Comparison of ENCODE assay signal across 1 cellular context in the genomic region with DNA sequence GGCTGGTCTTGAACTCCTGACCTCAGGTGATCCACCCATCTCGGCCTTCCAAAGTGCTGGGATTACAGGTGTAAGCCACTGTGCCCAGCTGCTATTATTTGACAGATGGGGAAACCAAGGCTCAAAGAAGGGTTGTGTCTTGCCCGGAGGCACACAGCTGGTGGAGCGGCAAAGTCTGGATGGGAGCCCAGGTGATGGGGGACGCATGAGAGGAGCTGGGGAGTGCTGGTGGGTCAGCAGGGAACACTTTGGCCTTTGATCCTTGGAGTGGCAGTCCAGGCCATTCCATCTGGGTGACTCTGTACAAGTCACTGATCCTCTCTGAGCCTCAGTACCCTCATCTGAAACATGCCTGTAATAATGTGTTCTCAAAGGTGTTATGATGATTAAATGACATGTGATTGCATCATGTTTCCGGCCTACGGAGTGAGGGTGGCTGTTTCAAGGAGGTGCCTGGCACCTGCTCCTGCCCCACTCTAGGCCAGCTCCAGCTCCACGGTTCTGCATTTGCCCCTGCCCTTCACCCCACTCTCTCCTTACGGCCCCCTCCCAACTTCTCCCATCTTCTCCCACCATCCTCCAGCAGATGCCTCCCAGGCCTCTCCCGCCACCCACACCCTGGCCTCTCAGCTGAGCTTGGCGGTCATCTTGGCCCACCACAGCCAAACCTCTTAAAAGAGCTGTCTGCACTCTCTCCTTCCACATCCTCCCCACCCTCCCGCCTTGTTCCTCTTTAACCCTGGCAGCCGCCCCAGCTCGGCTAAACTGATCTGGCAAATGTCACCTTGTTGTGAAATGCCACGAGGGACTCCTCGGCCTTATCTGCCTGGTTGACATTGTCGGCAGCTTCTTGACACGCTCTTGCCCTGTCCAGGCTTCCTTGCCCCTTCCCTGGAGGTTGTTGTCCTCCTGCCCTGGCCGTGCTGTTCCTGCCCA.
TF ChIP-seq lines count a peak whose summit lies in the region.

No MANE protein-coding gene starts in this region.

TF ChIP-seq in K562, 482 proteins besides CTCF, POLR2A, EP300 and RAD21 (continued from another document and continues in another):
- TF ChIP-seq, protein P1, sequence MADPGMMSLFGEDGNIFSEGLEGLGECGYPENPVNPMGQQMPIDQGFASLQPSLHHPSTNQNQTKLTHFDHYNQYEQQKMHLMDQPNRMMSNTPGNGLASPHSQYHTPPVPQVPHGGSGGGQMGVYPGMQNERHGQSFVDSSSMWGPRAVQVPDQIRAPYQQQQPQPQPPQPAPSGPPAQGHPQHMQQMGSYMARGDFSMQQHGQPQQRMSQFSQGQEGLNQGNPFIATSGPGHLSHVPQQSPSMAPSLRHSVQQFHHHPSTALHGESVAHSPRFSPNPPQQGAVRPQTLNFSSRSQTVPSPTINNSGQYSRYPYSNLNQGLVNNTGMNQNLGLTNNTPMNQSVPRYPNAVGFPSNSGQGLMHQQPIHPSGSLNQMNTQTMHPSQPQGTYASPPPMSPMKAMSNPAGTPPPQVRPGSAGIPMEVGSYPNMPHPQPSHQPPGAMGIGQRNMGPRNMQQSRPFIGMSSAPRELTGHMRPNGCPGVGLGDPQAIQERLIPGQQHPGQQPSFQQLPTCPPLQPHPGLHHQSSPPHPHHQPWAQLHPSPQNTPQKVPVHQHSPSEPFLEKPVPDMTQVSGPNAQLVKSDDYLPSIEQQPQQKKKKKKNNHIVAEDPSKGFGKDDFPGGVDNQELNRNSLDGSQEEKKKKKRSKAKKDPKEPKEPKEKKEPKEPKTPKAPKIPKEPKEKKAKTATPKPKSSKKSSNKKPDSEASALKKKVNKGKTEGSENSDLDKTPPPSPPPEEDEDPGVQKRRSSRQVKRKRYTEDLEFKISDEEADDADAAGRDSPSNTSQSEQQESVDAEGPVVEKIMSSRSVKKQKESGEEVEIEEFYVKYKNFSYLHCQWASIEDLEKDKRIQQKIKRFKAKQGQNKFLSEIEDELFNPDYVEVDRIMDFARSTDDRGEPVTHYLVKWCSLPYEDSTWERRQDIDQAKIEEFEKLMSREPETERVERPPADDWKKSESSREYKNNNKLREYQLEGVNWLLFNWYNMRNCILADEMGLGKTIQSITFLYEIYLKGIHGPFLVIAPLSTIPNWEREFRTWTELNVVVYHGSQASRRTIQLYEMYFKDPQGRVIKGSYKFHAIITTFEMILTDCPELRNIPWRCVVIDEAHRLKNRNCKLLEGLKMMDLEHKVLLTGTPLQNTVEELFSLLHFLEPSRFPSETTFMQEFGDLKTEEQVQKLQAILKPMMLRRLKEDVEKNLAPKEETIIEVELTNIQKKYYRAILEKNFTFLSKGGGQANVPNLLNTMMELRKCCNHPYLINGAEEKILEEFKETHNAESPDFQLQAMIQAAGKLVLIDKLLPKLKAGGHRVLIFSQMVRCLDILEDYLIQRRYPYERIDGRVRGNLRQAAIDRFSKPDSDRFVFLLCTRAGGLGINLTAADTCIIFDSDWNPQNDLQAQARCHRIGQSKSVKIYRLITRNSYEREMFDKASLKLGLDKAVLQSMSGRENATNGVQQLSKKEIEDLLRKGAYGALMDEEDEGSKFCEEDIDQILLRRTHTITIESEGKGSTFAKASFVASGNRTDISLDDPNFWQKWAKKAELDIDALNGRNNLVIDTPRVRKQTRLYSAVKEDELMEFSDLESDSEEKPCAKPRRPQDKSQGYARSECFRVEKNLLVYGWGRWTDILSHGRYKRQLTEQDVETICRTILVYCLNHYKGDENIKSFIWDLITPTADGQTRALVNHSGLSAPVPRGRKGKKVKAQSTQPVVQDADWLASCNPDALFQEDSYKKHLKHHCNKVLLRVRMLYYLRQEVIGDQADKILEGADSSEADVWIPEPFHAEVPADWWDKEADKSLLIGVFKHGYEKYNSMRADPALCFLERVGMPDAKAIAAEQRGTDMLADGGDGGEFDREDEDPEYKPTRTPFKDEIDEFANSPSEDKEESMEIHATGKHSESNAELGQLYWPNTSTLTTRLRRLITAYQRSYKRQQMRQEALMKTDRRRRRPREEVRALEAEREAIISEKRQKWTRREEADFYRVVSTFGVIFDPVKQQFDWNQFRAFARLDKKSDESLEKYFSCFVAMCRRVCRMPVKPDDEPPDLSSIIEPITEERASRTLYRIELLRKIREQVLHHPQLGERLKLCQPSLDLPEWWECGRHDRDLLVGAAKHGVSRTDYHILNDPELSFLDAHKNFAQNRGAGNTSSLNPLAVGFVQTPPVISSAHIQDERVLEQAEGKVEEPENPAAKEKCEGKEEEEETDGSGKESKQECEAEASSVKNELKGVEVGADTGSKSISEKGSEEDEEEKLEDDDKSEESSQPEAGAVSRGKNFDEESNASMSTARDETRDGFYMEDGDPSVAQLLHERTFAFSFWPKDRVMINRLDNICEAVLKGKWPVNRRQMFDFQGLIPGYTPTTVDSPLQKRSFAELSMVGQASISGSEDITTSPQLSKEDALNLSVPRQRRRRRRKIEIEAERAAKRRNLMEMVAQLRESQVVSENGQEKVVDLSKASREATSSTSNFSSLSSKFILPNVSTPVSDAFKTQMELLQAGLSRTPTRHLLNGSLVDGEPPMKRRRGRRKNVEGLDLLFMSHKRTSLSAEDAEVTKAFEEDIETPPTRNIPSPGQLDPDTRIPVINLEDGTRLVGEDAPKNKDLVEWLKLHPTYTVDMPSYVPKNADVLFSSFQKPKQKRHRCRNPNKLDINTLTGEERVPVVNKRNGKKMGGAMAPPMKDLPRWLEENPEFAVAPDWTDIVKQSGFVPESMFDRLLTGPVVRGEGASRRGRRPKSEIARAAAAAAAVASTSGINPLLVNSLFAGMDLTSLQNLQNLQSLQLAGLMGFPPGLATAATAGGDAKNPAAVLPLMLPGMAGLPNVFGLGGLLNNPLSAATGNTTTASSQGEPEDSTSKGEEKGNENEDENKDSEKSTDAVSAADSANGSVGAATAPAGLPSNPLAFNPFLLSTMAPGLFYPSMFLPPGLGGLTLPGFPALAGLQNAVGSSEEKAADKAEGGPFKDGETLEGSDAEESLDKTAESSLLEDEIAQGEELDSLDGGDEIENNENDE (IDR thresholded peaks at IDR 0.05; ENCODE audit: low read depth, low read length) = no peak
- TF ChIP-seq KDM5B (IDR thresholded peaks at IDR 0.05; ENCODE audit: insufficient replicate concordance, low read depth, low read length) (peak; percentile 4), FOXM1 (IDR thresholded peaks at IDR 0.05; ENCODE audit: low read depth) (no peak), FOXM1 (CRISPR knock-in tag; IDR thresholded peaks at IDR 0.05; ENCODE audit: low read depth) (no peak), THRAP3 (IDR thresholded peaks at IDR 0.05; ENCODE audit: borderline replicate concordance) (peak; percentile 61; the same call in 1 of the 2 replicates), ZKSCAN1 (IDR thresholded peaks at IDR 0.05; ENCODE audit: low read depth, low read length) (no peak), PCBP1 (IDR thresholded peaks at IDR 0.05; ENCODE audit: low read depth, low read length, poor library complexity, severe bottlenecking) (no peak), ZNF778 (CRISPR knock-in tag; IDR thresholded peaks at IDR 0.05) (no peak), NR3C1 (CRISPR knock-in tag; IDR thresholded peaks at IDR 0.05) (no peak), LARP7 (IDR thresholded peaks at IDR 0.05) (no peak), KDM1A (IDR thresholded peaks at IDR 0.05) (no peak), TEAD1 (CRISPR knock-in tag; IDR thresholded peaks at IDR 0.05) (no peak), ETV1 (tag; conservative IDR thresholded peaks at IDR 0.05; ENCODE audit: low read depth) (peak; percentile 69), EZH2 (IDR thresholded peaks at IDR 0.05; ENCODE audit: borderline replicate concordance, low read depth, low read length) (no peak), BHLHE40 (IDR thresholded peaks at IDR 0.05; ENCODE audit: low read length) (peak; percentile 71), L3MBTL2 (IDR thresholded peaks at IDR 0.05) (peak; percentile 81), GABPB2 (CRISPR knock-in tag; conservative IDR thresholded peaks at IDR 0.05) (no peak), MYC (IDR thresholded peaks at IDR 0.05; ENCODE audit: low read depth, low read length) (0 out of 2 replicates have a peak, but pooled peaks have one; percentile 34), MYC (CRISPR knock-in tag; IDR thresholded peaks at IDR 0.05; ENCODE audit: borderline replicate concordance, low read depth) (no peak), ZNF695 (CRISPR knock-in tag; IDR thresholded peaks at IDR 0.05) (no peak), TGIF2 (CRISPR knock-in tag; IDR thresholded peaks at IDR 0.05) (no peak), KAT2B (IDR thresholded peaks at IDR 0.05; ENCODE audit: low read depth, low read length) (no peak), MXI1 (IDR thresholded peaks at IDR 0.05; ENCODE audit: low read depth, low read length) (no peak)
- TF ChIP-seq, protein P2, sequence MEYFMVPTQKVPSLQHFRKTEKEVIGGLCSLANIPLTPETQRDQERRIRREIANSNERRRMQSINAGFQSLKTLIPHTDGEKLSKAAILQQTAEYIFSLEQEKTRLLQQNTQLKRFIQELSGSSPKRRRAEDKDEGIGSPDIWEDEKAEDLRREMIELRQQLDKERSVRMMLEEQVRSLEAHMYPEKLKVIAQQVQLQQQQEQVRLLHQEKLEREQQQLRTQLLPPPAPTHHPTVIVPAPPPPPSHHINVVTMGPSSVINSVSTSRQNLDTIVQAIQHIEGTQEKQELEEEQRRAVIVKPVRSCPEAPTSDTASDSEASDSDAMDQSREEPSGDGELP (CRISPR knock-in tag; IDR thresholded peaks at IDR 0.05; ENCODE audit: borderline replicate concordance) = peak; percentile 45
- TF ChIP-seq, protein P3, sequence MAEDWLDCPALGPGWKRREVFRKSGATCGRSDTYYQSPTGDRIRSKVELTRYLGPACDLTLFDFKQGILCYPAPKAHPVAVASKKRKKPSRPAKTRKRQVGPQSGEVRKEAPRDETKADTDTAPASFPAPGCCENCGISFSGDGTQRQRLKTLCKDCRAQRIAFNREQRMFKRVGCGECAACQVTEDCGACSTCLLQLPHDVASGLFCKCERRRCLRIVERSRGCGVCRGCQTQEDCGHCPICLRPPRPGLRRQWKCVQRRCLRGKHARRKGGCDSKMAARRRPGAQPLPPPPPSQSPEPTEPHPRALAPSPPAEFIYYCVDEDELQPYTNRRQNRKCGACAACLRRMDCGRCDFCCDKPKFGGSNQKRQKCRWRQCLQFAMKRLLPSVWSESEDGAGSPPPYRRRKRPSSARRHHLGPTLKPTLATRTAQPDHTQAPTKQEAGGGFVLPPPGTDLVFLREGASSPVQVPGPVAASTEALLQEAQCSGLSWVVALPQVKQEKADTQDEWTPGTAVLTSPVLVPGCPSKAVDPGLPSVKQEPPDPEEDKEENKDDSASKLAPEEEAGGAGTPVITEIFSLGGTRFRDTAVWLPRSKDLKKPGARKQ (CRISPR knock-in tag; IDR thresholded peaks at IDR 0.05) = no peak
- TF ChIP-seq, protein P4, sequence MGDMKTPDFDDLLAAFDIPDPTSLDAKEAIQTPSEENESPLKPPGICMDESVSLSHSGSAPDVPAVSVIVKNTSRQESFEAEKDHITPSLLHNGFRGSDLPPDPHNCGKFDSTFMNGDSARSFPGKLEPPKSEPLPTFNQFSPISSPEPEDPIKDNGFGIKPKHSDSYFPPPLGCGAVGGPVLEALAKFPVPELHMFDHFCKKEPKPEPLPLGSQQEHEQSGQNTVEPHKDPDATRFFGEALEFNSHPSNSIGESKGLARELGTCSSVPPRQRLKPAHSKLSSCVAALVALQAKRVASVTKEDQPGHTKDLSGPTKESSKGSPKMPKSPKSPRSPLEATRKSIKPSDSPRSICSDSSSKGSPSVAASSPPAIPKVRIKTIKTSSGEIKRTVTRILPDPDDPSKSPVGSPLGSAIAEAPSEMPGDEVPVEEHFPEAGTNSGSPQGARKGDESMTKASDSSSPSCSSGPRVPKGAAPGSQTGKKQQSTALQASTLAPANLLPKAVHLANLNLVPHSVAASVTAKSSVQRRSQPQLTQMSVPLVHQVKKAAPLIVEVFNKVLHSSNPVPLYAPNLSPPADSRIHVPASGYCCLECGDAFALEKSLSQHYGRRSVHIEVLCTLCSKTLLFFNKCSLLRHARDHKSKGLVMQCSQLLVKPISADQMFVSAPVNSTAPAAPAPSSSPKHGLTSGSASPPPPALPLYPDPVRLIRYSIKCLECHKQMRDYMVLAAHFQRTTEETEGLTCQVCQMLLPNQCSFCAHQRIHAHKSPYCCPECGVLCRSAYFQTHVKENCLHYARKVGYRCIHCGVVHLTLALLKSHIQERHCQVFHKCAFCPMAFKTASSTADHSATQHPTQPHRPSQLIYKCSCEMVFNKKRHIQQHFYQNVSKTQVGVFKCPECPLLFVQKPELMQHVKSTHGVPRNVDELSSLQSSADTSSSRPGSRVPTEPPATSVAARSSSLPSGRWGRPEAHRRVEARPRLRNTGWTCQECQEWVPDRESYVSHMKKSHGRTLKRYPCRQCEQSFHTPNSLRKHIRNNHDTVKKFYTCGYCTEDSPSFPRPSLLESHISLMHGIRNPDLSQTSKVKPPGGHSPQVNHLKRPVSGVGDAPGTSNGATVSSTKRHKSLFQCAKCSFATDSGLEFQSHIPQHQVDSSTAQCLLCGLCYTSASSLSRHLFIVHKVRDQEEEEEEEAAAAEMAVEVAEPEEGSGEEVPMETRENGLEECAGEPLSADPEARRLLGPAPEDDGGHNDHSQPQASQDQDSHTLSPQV (IDR thresholded peaks at IDR 0.05) = peak; percentile 77
- TF ChIP-seq, protein P5, sequence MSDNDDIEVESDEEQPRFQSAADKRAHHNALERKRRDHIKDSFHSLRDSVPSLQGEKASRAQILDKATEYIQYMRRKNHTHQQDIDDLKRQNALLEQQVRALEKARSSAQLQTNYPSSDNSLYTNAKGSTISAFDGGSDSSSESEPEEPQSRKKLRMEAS (CRISPR knock-in tag; IDR thresholded peaks at IDR 0.05) = peak; percentile 66
- TF ChIP-seq, protein P6, sequence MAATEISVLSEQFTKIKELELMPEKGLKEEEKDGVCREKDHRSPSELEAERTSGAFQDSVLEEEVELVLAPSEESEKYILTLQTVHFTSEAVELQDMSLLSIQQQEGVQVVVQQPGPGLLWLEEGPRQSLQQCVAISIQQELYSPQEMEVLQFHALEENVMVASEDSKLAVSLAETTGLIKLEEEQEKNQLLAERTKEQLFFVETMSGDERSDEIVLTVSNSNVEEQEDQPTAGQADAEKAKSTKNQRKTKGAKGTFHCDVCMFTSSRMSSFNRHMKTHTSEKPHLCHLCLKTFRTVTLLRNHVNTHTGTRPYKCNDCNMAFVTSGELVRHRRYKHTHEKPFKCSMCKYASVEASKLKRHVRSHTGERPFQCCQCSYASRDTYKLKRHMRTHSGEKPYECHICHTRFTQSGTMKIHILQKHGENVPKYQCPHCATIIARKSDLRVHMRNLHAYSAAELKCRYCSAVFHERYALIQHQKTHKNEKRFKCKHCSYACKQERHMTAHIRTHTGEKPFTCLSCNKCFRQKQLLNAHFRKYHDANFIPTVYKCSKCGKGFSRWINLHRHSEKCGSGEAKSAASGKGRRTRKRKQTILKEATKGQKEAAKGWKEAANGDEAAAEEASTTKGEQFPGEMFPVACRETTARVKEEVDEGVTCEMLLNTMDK (IDR thresholded peaks at IDR 0.05; ENCODE audit: borderline replicate concordance, insufficient read depth, low read depth, low read length, poor library complexity, severe bottlenecking) = no peak
- TF ChIP-seq, protein P7, sequence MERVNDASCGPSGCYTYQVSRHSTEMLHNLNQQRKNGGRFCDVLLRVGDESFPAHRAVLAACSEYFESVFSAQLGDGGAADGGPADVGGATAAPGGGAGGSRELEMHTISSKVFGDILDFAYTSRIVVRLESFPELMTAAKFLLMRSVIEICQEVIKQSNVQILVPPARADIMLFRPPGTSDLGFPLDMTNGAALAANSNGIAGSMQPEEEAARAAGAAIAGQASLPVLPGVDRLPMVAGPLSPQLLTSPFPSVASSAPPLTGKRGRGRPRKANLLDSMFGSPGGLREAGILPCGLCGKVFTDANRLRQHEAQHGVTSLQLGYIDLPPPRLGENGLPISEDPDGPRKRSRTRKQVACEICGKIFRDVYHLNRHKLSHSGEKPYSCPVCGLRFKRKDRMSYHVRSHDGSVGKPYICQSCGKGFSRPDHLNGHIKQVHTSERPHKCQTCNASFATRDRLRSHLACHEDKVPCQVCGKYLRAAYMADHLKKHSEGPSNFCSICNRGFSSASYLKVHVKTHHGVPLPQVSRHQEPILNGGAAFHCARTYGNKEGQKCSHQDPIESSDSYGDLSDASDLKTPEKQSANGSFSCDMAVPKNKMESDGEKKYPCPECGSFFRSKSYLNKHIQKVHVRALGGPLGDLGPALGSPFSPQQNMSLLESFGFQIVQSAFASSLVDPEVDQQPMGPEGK (CRISPR knock-in tag; IDR thresholded peaks at IDR 0.05; ENCODE audit: borderline replicate concordance) = no peak
